ENCODE assay signal across 20 cellular contexts in the genomic region with DNA sequence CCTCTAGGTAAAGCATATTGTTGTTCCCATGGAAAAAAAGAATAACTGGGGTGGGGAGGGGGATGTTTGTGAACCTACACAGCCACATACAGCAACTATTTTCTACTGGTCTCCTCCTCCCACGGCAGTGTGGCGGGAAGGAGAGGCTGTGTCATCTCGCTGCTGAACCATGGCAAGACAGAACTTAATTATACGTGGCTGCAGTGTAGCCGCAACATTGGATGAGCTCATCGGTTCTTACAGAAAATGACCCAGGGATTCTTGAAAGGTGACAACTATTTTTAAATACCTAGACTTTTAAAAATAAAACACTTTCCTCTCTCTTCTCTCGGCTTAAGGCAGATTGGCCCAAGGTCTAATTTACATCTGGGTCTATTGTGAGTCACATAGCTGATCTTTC. TPM values are rescaled to one million over a fixed set of nuclear protein-coding genes. Genes with fewer than 3 reads are reported as not detected.
DNase-seq lines count a peak whose midpoint lies in the region; ATAC-seq and TF ChIP-seq lines count a peak whose summit lies in the region.
"Had no signal": no experiment of that assay in that cellular context is flagged by ENCODE, and none has a peak within 500 bp of the region (broad histone marks: within the 10 kb centered on the region; RNA-seq: fewer than 3 reads in every experiment).

No MANE protein-coding gene starts in this region.

- CTCF ChIA-PET in PC-9 (lab: Charles Lee): no interaction called here

- H3K4me2 ChIP-seq in PC-9: no peak overlapping the region
- H3K4me2 ChIP-seq: GM23338 had no signal

- no peak for ATAC-seq in GM21619 (IDR thresholded peaks at IDR 0.05; ENCODE audit: unreplicated experiment)
- ATAC-seq: GM23338, Right ventricle myocardium inferior had no signal

- no peaks in the 10 kb centered on the region for H3K4me1 ChIP-seq in PC-9 (replicated peaks; ENCODE audit: insufficient read depth)

- H2AFZ ChIP-seq in PC-9: no peak overlapping the region
- H2AFZ ChIP-seq: GM23338 had no signal

- intact Hi-C loops in PC-9 (cut with micrococcal nuclease; ENCODE audit: unreplicated experiment): no loop called here

- peaks cover 4% of the 10 kb centered on the region; the same call in 1 of the 2 replicates for H3K27me3 ChIP-seq in PC-9 (ENCODE audit: insufficient read depth, low read depth)

- H3K79me2 ChIP-seq in PC-9 (ENCODE audit: low read depth): no peaks in the 10 kb centered on the region

- no TSS peak for BruUV-seq in PC-9 (replicated peaks; lab: Mats Ljungman, UMichigan)

- H3K4me3 ChIP-seq in PC-9: no peak overlapping the region
- H3K4me3 ChIP-seq: GM23338 had no signal

- H4K20me1 ChIP-seq in PC-9 (ENCODE audit: insufficient read depth): no peaks in the 10 kb centered on the region

- POLR2A ChIA-PET in PC-9 (lab: Charles Lee; ENCODE audit: unreplicated experiment): no interaction called here

- DNase-seq in A172 (ENCODE audit: low spot score) (peak; percentile 59), HK-2 (ENCODE audit: unreplicated experiment) (peak; percentile 21), astrocyte of the hippocampus (ENCODE audit: low read depth, low spot score) (peak; percentile 67), left kidney (ENCODE audit: low read depth, low spot score) (peak; percentile 70), NCI-H2227 (lab: John Stamatoyannopoulos, UW; ENCODE audit: unreplicated experiment) (no peak), PC-9 (no peak), HCEC 1CT (no peak)
- DNase-seq: 8988T; CD4-positive, alpha-beta memory T cell; HFFc6; IMR-90; Kasumi-1; NCI-H1417; NCI-H1930; NCI-H2171; NCI-H446 treated with DMSO at 0.1 percent for 48 hours had no signal

- no peaks in the 10 kb centered on the region for H3K9me2 ChIP-seq in PC-9 (ENCODE audit: insufficient read depth)

- TF ChIP-seq CTCF in PC-9 (conservative IDR thresholded peaks at IDR 0.05): no peak

- no peak overlapping the region for H3K27ac ChIP-seq in PC-9

- no peaks in the 10 kb centered on the region for H3F3A ChIP-seq in PC-9 (ENCODE audit: insufficient read depth, low read depth)

- H3K36me3 ChIP-seq in PC-9 (ENCODE audit: low read depth): no peaks in the 10 kb centered on the region

- no peaks in the 10 kb centered on the region for H3K9me3 ChIP-seq in PC-9 (ENCODE audit: insufficient read depth, low read depth)

RNA-seq across cellular contexts. Expression of a gene that starts 19.8 kb away (rescaled TPM):
- not detected in 2 replicates for total RNA-seq in A172 (2014; rRNA removed; shearing (Covaris generic))
- total RNA-seq in PC-9 (2021): not detected in 2 replicates
- total RNA-seq: G401, HFFc6, IMR-90 had no signal

Comparison
In these comparisons a context has a peak if more than half of its experiments do, and no peak if none do; other contexts are left out.
1. DNase-seq: peak in A172 (single experiment), HK-2 (single experiment), astrocyte of the hippocampus (single experiment) and left kidney (single experiment); none in NCI-H2227 (single experiment), PC-9 (0 of 2) and HCEC 1CT (single experiment).